Comparison of ENCODE assay signal across 19 cellular contexts in the genomic region with DNA sequence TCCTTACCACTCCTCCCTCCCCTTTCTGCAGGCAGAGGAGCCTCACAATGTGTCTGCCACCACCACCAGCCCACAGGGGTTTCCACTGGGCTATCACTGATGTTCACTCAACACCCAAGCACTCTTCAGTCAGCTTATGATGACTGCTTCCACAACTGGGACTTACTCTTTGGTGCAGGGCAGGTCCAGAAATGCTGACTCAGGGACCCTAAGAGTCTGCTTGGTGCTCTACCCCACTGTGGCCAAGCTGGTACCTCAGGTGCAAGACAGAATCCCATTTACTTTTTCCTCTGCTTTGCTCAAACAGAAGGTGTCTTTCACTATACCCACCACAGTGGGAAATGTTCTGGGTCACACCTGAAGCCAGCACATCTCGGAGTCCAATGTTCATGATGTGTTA.
"Had no signal": no experiment of that assay in that cellular context is flagged by ENCODE, and none has a peak within 500 bp of the region (broad histone marks: within the 10 kb centered on the region; RNA-seq: fewer than 3 reads in every experiment).

No MANE protein-coding gene starts in this region.

- H3K4me1 Mint-ChIP-seq: neural crest cell had no signal

- H3K27ac ChIP-seq: body of pancreas, colonic mucosa, sigmoid colon, transverse colon, vagina had no signal

- H3K27me3 ChIP-seq: body of pancreas, colonic mucosa, sigmoid colon, transverse colon, vagina had no signal

- H3K27ac Mint-ChIP-seq: activated CD8-positive, alpha-beta T cell treated with anti-CD3 and anti-CD28 coated beads for 36 hours; activated naive CD4-positive, alpha-beta T cell treated with anti-CD3 and anti-CD28 coated beads, Interleukin-2, amount 50 U/mL, for 24 hours had no signal

- DNase-seq: activated CD4-positive, alpha-beta T cell treated with anti-CD3 and anti-CD28 coated beads for 36 hours; activated CD8-positive, alpha-beta T cell treated with anti-CD3 and anti-CD28 coated beads for 36 hours; activated effector memory CD4-positive, alpha-beta T cell treated with anti-CD3 and anti-CD28 coated beads, Interleukin-2, amount 50 U/mL, for 16 hours; activated T-cell treated with anti-CD3 and anti-CD28 coated beads, Interleukin-2, amount 50 U/mL, for 4 hours; amniotic stem cell; body of pancreas; central memory CD4-positive, alpha-beta T cell; colonic mucosa; effector CD4-positive, alpha-beta T cell; foreskin fibroblast; hippocampal formation; sigmoid colon; stimulated activated CD4-positive, alpha-beta T cell treated with anti-CD3 and anti-CD28 coated beads, Interleukin-1b, Interleukin-23, amount 100 ng/mL, for 48 hours; substantia nigra; T-helper 2 cell; transverse colon had no signal

- H3K27me3 Mint-ChIP-seq: activated CD4-positive, alpha-beta T cell treated with anti-CD3 and anti-CD28 coated beads for 36 hours; activated CD8-positive, alpha-beta T cell treated with anti-CD3 and anti-CD28 coated beads for 36 hours; activated naive CD4-positive, alpha-beta T cell treated with anti-CD3 and anti-CD28 coated beads, Interleukin-2, amount 50 U/mL, for 24 hours had no signal

- H3K4me3 ChIP-seq: body of pancreas, colonic mucosa, sigmoid colon, transverse colon, vagina had no signal

- H3K4me3 Mint-ChIP-seq: activated CD4-positive, alpha-beta T cell treated with anti-CD3 and anti-CD28 coated beads for 36 hours; activated CD8-positive, alpha-beta T cell treated with anti-CD3 and anti-CD28 coated beads for 36 hours; activated naive CD4-positive, alpha-beta T cell treated with anti-CD3 and anti-CD28 coated beads, Interleukin-2, amount 50 U/mL, for 24 hours; activated T-cell treated with anti-CD3 and anti-CD28 coated beads, Interleukin-2, amount 50 U/mL, for 4 hours; neural crest cell had no signal

- H3K4me1 ChIP-seq: body of pancreas, colonic mucosa, sigmoid colon, transverse colon, vagina had no signal

- ATAC-seq: activated CD4-positive, alpha-beta T cell treated with anti-CD3 and anti-CD28 coated beads for 36 hours; activated CD8-positive, alpha-beta T cell treated with anti-CD3 and anti-CD28 coated beads for 36 hours; activated T-cell treated with anti-CD3 and anti-CD28 coated beads, Interleukin-2, amount 50 U/mL, for 4 hours; body of pancreas had no signal
